In genomic region chr4:177297781-177298391, GRCh38 we compare ENCODE assay signal across 1 cellular context.
TF ChIP-seq lines count a peak whose summit lies in the region.

No MANE protein-coding gene starts in this region.

TF ChIP-seq in Ishikawa, 13 proteins besides CTCF, POLR2A, EP300 and RAD21:
- TF ChIP-seq USF1 (IDR thresholded peaks at IDR 0.05) = peak; percentile 31; the same call in 1 of the 2 replicates
- TF ChIP-seq FOXM1 (IDR thresholded peaks at IDR 0.05; ENCODE audit: borderline replicate concordance, low read depth) = no peak
